1 cellular context compared by ENCODE assay signal in the genomic region with DNA sequence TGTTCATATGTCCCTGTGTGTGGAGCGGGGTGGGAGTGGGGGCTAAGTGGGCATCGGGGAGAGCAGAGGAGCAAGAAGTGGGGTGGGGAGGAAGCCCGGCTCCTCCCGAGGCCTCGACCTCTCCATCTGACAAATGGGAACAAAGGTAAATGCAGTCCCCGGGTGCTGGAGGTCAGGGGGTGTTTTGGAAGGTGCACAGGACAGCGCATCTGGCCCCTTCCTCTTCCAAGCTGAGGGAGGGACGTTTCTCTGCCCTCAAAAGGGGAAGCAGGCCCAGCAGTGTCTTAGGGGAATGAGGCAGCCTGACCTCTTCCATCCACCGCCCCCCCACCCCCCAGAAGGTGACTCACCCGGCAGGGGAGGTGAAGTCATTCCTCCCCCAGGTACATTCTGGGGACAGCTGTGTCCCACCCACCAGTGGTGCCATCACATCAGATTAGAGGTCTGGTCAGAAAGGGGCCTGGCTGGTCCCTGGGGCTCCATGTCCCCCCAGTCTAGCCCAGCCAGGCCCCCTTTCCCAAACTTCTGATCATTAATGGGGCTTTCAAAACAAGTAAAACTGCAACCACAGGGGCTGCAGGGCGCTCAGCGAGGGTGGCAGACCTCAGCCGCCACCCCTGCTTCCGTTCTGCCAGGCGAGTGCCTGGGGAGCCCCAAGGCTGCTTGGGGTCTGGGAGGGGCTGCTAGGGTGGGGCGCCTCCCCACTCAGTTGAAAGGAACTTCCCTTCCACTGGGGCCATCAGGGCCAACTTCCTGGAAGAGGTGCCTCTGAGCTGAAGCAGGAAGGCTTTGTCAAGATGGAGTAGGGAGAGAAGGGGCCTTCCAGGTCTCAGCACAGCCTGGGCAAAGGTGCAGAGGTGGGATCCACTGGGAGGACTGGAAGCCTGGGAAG.
A peak's percentile ranks its signal among the peaks of the same experiment; 100 is the strongest.
TF ChIP-seq lines count a peak whose summit lies in the region.

No MANE protein-coding gene starts in this region.

TF ChIP-seq in HEK293, 187 proteins besides CTCF, POLR2A, EP300 and RAD21 (continued from another document):
- TF ChIP-seq, protein P1, sequence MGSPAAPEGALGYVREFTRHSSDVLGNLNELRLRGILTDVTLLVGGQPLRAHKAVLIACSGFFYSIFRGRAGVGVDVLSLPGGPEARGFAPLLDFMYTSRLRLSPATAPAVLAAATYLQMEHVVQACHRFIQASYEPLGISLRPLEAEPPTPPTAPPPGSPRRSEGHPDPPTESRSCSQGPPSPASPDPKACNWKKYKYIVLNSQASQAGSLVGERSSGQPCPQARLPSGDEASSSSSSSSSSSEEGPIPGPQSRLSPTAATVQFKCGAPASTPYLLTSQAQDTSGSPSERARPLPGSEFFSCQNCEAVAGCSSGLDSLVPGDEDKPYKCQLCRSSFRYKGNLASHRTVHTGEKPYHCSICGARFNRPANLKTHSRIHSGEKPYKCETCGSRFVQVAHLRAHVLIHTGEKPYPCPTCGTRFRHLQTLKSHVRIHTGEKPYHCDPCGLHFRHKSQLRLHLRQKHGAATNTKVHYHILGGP (tag by site-specific recombination; IDR thresholded peaks at IDR 0.05), result no peak
- TF ChIP-seq, protein P2, sequence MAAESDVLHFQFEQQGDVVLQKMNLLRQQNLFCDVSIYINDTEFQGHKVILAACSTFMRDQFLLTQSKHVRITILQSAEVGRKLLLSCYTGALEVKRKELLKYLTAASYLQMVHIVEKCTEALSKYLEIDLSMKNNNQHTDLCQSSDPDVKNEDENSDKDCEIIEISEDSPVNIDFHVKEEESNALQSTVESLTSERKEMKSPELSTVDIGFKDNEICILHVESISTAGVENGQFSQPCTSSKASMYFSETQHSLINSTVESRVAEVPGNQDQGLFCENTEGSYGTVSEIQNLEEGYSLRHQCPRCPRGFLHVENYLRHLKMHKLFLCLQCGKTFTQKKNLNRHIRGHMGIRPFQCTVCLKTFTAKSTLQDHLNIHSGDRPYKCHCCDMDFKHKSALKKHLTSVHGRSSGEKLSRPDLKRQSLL (tag by site-specific recombination; IDR thresholded peaks at IDR 0.05), result no peak
- TF ChIP-seq ZNF366 (tag by site-specific recombination; conservative IDR thresholded peaks at IDR 0.05) (no peak), ZNF311 (tag by site-specific recombination; IDR thresholded peaks at IDR 0.05; ENCODE audit: borderline replicate concordance) (no peak), GFI1B (tag by site-specific recombination; IDR thresholded peaks at IDR 0.05) (no peak), EGR2 (tag by site-specific recombination; IDR thresholded peaks at IDR 0.05; ENCODE audit: low read depth) (peak; percentile 52; the same call in 1 of the 2 replicates), ZNF335 (tag by site-specific recombination; conservative IDR thresholded peaks at IDR 0.05) (no peak), ZNF341 (tag by site-specific recombination; IDR thresholded peaks at IDR 0.05; ENCODE audit: low read depth) (0 out of 2 replicates have a peak, but pooled peaks have one; percentile 15), ZNF529 (tag by site-specific recombination; IDR thresholded peaks at IDR 0.05; ENCODE audit: insufficient replicate concordance) (no peak), ZNF221 (tag by site-specific recombination; IDR thresholded peaks at IDR 0.05; ENCODE audit: borderline replicate concordance) (no peak), ZFP37 (tag by site-specific recombination; IDR thresholded peaks at IDR 0.05) (no peak), ZNF132 (tag by site-specific recombination; IDR thresholded peaks at IDR 0.05; ENCODE audit: borderline replicate concordance) (no peak), SP3 (tag by site-specific recombination; IDR thresholded peaks at IDR 0.05) (no peak), ZSCAN23 (tag by site-specific recombination; IDR thresholded peaks at IDR 0.05) (no peak), ZNF792 (tag by site-specific recombination; IDR thresholded peaks at IDR 0.05) (no peak), OVOL3 (tag by site-specific recombination; IDR thresholded peaks at IDR 0.05) (no peak), GLIS1 (tag by site-specific recombination; IDR thresholded peaks at IDR 0.05) (peak; percentile 62), ZFHX2 (tag by site-specific recombination; conservative IDR thresholded peaks at IDR 0.05) (peak; percentile 67), ZNF394 (tag by site-specific recombination; IDR thresholded peaks at IDR 0.05; ENCODE audit: borderline replicate concordance) (no peak)
- TF ChIP-seq, protein P3, sequence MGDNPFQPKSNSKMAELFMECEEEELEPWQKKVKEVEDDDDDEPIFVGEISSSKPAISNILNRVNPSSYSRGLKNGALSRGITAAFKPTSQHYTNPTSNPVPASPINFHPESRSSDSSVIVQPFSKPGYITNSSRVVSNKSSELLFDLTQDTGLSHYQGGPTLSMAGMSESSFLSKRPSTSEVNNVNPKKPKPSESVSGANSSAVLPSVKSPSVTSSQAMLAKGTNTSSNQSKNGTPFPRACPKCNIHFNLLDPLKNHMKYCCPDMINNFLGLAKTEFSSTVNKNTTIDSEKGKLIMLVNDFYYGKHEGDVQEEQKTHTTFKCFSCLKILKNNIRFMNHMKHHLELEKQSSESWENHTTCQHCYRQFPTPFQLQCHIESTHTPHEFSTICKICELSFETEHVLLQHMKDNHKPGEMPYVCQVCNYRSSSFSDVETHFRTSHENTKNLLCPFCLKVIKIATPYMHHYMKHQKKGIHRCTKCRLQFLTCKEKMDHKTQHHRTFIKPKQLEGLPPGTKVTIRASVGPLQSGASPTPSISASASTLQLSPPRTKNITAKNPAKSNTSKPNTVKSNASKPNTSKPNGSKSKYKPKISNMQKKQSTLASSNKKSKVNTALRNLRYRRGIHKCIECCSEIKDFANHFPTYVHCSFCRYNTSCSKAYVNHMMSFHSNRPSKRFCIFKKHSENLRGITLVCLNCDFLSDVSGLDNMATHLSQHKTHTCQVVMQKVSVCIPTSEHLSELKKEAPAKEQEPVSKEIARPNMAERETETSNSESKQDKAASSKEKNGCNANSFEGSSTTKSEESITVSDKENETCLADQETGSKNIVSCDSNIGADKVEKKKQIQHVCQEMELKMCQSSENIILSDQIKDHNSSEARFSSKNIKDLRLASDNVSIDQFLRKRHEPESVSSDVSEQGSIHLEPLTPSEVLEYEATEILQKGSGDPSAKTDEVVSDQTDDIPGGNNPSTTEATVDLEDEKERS (tag by site-specific recombination; IDR thresholded peaks at IDR 0.05), result no peak
- TF ChIP-seq, protein P4, sequence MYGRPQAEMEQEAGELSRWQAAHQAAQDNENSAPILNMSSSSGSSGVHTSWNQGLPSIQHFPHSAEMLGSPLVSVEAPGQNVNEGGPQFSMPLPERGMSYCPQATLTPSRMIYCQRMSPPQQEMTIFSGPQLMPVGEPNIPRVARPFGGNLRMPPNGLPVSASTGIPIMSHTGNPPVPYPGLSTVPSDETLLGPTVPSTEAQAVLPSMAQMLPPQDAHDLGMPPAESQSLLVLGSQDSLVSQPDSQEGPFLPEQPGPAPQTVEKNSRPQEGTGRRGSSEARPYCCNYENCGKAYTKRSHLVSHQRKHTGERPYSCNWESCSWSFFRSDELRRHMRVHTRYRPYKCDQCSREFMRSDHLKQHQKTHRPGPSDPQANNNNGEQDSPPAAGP (tag by site-specific recombination; IDR thresholded peaks at IDR 0.05), result peak; percentile 38; the same call in 1 of the 2 replicates
